ENCODE assay signal across 8 cellular contexts in the genomic region with DNA sequence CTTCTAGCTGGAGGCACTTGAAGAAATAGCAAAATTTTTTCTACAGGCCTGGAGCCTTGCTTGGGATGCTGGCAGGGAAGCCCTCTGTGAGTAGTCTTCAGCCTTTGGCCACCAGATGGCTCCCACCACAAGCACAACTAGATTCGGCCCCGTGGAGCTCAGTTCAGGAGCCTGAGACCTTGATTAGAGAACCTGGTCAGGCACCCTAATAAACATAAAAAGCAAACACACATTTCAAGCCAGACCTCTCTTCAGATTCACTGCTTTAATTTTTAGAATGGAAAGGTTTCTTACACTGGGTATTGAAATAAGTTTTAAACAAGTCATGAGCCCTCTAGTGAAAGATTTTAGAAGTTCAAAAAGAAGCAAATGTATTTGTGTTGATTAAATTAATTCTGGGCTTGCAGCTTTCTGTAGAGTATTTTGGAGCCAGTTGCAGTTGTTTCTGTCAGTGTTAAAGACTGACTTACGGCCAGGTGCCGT. TPM values are rescaled to one million over a fixed set of nuclear protein-coding genes. Genes with fewer than 3 reads are reported as not detected.
DNase-seq lines count a peak whose midpoint lies in the region; ATAC-seq and TF ChIP-seq lines count a peak whose summit lies in the region.

No MANE protein-coding gene starts in this region.

- POLR2A ChIA-PET in AG04450 (lab: Yijun Ruan, JAX), result interaction anchor here (1.1 to 1.3 kb wide), 4 partner anchors 19 to 68 kb away, joined by 3 to 8 read pairs (median 4); a partner anchor contains a TSS

- H3K27me3 ChIP-seq in AG04450 (ENCODE audit: control insufficient read depth, insufficient read depth, low read length), result no peaks in the 10 kb centered on the region

- H3K4me3 ChIP-seq in AG04450 (ENCODE audit: low read depth, low read length), result no peak overlapping the region

- ATAC-seq in GM18517 (IDR thresholded peaks at IDR 0.05; ENCODE audit: unreplicated experiment) (peak; percentile 96), HG03060 (IDR thresholded peaks at IDR 0.05; ENCODE audit: low read depth, unreplicated experiment) (peak; percentile 81), left lobe of liver (peak; percentile 94)

- no peak for DNase-seq in AG04450 (ENCODE audit: low read depth, low spot score)
- peak; percentile 65 for DNase-seq in NCI-H2227 treated with DMSO at 0.1 percent for 48 hours (lab: John Stamatoyannopoulos, UW)
- DNase-seq in activated CD4-positive, alpha-beta T cell treated with anti-CD3 and anti-CD28 coated beads for 1 hour, result peak; percentile 58
- peak; percentile 84 for DNase-seq in cerebellum (ENCODE audit: low spot score)
- DNase-seq in left lobe of liver (ENCODE audit: low spot score), result peak; percentile 78
- peak; percentile 73 to 75 for DNase-seq in stimulated activated CD4-positive, alpha-beta T cell treated with anti-CD3 and anti-CD28 coated beads, Interleukin-2, amount 100 ng/mL, for 24 hours

- peak; percentile 88 for TF ChIP-seq CTCF in AG04450 (IDR thresholded peaks at IDR 0.05; ENCODE audit: low read depth, low read length)

- H3K27ac ChIP-seq in AG04450 (ENCODE audit: low read depth, low read length), result no peak overlapping the region

- H3K9me3 ChIP-seq in AG04450 (ENCODE audit: control insufficient read depth, insufficient read depth, low read length), result no peaks in the 10 kb centered on the region

- CTCF ChIA-PET in AG04450 (lab: Charles Lee), result interaction anchor here (0.5 to 4.3 kb wide), 38 partner anchors 10 to 833 kb away, joined by 3 to 84 read pairs (median 5); a partner anchor contains a TSS

RNA-seq across cellular contexts. Expression of a gene that starts 41.4 kb away (rescaled TPM):
- polyA plus RNA-seq in AG04450 (2011; rRNA removed), result 233 and 306 TPM in 2 replicates
- 94.4 and 134 TPM in 2 replicates for polyA minus RNA-seq in AG04450 (2011; rRNA and poly(A)+ RNA removed)
- total RNA-seq in cerebellum (8.9 TPM), left lobe of liver (41.3 TPM)

RNA-seq across cellular contexts. Expression of a gene that starts 50.0 kb away (rescaled TPM):
- 303 and 360 TPM in 2 replicates for polyA plus RNA-seq in AG04450 (2011; rRNA removed)
- 690 and 767 TPM in 2 replicates for polyA minus RNA-seq in AG04450 (2011; rRNA and poly(A)+ RNA removed)
- total RNA-seq in cerebellum (172 TPM), left lobe of liver (45.1 TPM)
